Comparison of ENCODE assay signal across 8 cellular contexts in genomic region chr9:137114613-137115393, GRCh38.
A peak's percentile ranks its signal among the peaks of the same experiment; 100 is the strongest.
DNase-seq lines count a peak whose midpoint lies in the region; ATAC-seq lines count a peak whose summit lies in the region.

TSS of gene DPP7 (minus strand) at chr9:137114733. CDS start at chr9:137114713, 20 bp downstream.

- H3K27me3 ChIP-seq in layer of hippocampus (ENCODE audit: control insufficient read depth, insufficient read depth, low read length): no peaks in the 10 kb centered on the region

- no peaks in the 10 kb centered on the region for H3K9me3 ChIP-seq in ES-I3 (ENCODE audit: control insufficient read depth, insufficient read depth, low read length)

- peak within 1 kb of the TSS; percentile 47; the same call in 1 of the 2 replicates for H3K9ac ChIP-seq in ES-I3 (ENCODE audit: low read depth, low read length)

- no peaks in the 10 kb centered on the region for H3K4me1 ChIP-seq in ES-I3 (ENCODE audit: insufficient read depth, low read length)

- ATAC-seq in GM21786 (IDR thresholded peaks at IDR 0.05; ENCODE audit: unreplicated experiment) (peak; percentile 59), HG03342 (IDR thresholded peaks at IDR 0.05; ENCODE audit: unreplicated experiment) (no peak)

- H3K36me3 ChIP-seq in ES-I3 (ENCODE audit: insufficient read depth, low read length): no peaks in the 10 kb centered on the region

- DNase-seq in NAMALWA (ENCODE audit: low spot score): peak; percentile 79
- peak; percentile 51 for DNase-seq in activated CD4-positive, CD25-positive, alpha-beta regulatory T cell treated with anti-CD3 and anti-CD28 coated beads, Interleukin-2, amount 50 U/mL, for 16 hours (ENCODE audit: low read depth, low spot score)
- DNase-seq in central memory CD4-positive, alpha-beta T cell: peak; percentile 78
- peak; percentile 74 to 76 for DNase-seq in stimulated activated CD4-positive, alpha-beta T cell treated with anti-CD3 and anti-CD28 coated beads, Interleukin-1b, Interleukin-23, amount 100 ng/mL, for 4 hours (ENCODE audit: low read depth in 2 of 2)

- peak within 1 kb of the TSS; percentile 18 for H3K27ac ChIP-seq in layer of hippocampus (ENCODE audit: low read depth, low read length)
